In the genomic region with DNA sequence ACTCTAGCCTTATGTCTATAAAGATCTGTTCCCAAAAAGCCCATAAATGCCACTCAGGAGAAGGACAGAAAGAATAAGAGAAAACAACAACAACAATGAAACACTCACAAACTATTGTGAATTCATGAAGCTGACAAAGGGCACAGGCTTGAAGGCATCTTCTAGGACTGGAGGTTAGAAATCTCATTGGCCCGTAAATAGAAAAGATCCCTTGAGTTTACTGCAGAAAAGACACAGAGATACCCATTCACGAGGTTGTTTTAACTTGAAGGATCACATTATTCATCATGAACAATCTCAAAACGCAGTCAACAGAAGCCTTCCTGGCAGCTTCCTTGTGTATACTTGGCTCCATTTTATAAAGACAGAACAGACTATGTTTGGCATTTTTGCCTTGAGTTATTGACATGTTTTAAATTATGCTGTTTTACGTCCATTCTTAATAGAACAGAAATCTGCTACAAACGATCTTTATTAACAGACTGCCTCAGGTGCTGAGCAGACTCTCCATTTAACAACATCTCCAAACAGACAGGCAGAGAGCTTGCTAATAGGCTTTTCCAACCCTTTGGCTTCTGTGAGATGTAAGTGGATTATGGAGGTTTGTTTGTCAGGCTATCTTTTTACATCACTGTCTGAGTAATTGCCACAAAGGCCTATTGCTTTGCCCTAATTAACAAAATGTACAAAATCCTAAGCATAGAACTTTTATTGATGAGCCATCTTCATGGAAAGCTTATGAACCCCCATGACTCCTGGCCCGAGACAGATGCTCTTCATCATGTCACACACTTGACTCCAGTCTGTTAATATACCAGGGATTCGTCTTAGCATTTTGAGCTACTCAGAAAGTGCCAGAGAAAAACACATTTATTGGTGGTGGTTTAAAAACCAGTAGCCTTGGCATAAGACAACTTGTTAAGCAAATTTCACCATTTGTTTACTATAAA, we compare ENCODE assay signal across 1 cellular context.
TF ChIP-seq lines count a peak whose summit lies in the region.

No MANE protein-coding gene starts in this region.

TF ChIP-seq in GM23338, 12 proteins besides CTCF, POLR2A, EP300 and RAD21 (continued from another document):
- TF ChIP-seq, protein P1, sequence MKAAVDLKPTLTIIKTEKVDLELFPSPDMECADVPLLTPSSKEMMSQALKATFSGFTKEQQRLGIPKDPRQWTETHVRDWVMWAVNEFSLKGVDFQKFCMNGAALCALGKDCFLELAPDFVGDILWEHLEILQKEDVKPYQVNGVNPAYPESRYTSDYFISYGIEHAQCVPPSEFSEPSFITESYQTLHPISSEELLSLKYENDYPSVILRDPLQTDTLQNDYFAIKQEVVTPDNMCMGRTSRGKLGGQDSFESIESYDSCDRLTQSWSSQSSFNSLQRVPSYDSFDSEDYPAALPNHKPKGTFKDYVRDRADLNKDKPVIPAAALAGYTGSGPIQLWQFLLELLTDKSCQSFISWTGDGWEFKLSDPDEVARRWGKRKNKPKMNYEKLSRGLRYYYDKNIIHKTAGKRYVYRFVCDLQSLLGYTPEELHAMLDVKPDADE (IDR thresholded peaks at IDR 0.05): no peak
- no peak for TF ChIP-seq EZH2phosphoT487 (IDR thresholded peaks at IDR 0.05; ENCODE audit: unreplicated experiment)
- TF ChIP-seq, protein P2, sequence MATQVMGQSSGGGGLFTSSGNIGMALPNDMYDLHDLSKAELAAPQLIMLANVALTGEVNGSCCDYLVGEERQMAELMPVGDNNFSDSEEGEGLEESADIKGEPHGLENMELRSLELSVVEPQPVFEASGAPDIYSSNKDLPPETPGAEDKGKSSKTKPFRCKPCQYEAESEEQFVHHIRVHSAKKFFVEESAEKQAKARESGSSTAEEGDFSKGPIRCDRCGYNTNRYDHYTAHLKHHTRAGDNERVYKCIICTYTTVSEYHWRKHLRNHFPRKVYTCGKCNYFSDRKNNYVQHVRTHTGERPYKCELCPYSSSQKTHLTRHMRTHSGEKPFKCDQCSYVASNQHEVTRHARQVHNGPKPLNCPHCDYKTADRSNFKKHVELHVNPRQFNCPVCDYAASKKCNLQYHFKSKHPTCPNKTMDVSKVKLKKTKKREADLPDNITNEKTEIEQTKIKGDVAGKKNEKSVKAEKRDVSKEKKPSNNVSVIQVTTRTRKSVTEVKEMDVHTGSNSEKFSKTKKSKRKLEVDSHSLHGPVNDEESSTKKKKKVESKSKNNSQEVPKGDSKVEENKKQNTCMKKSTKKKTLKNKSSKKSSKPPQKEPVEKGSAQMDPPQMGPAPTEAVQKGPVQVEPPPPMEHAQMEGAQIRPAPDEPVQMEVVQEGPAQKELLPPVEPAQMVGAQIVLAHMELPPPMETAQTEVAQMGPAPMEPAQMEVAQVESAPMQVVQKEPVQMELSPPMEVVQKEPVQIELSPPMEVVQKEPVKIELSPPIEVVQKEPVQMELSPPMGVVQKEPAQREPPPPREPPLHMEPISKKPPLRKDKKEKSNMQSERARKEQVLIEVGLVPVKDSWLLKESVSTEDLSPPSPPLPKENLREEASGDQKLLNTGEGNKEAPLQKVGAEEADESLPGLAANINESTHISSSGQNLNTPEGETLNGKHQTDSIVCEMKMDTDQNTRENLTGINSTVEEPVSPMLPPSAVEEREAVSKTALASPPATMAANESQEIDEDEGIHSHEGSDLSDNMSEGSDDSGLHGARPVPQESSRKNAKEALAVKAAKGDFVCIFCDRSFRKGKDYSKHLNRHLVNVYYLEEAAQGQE (IDR thresholded peaks at IDR 0.05; ENCODE audit: unreplicated experiment): no peak
- TF ChIP-seq POLR2AphosphoS5 (IDR thresholded peaks at IDR 0.05; ENCODE audit: low read depth): no peak
- no peak for TF ChIP-seq EZH2 (IDR thresholded peaks at IDR 0.05; ENCODE audit: low read depth, unreplicated experiment)
- TF ChIP-seq ZNF114 (CRISPR knock-in tag; IDR thresholded peaks at IDR 0.05): no peak
- TF ChIP-seq NANOG (IDR thresholded peaks at IDR 0.05; ENCODE audit: borderline replicate concordance): no peak
- TF ChIP-seq STAT1 (IDR thresholded peaks at IDR 0.05; ENCODE audit: unreplicated experiment): no peak
